In genomic region chr14:68327231-68327630, GRCh38 we compare ENCODE assay signal across 18 cellular contexts.
"Had no signal": no experiment of that assay in that cellular context is flagged by ENCODE, and none has a peak within 500 bp of the region (broad histone marks: within the 10 kb centered on the region; RNA-seq: fewer than 3 reads in every experiment).

No MANE protein-coding gene starts in this region.

- H3K27me3 ChIP-seq: tibial artery had no signal

- H3K4me3 Mint-ChIP-seq: activated CD4-positive, alpha-beta memory T cell treated with anti-CD3 and anti-CD28 coated beads for 36 hours; activated CD4-positive, alpha-beta T cell treated with anti-CD3 and anti-CD28 coated beads for 36 hours; activated naive CD4-positive, alpha-beta T cell treated with anti-CD3 and anti-CD28 coated beads, Interleukin-2, amount 10 ng/mL, durations not matched to agents 7 days and 5 days; activated T-cell treated with anti-CD3 and anti-CD28 coated beads, Interleukin-2, amount 50 U/mL, for 72 hours; natural killer cell; stimulated activated naive CD8-positive, alpha-beta T cell treated with anti-CD3 and anti-CD28 coated beads, Interleukin-15, amount 100 ng/mL, for 72 hours; WTC11 had no signal

- H3K9me3 Mint-ChIP-seq: activated naive CD4-positive, alpha-beta T cell treated with anti-CD3 and anti-CD28 coated beads, Interleukin-2, amount 10 ng/mL, durations not matched to agents 7 days and 5 days; activated T-cell treated with anti-CD3 and anti-CD28 coated beads, Interleukin-2, amount 50 U/mL, for 72 hours; natural killer cell; stimulated activated naive CD8-positive, alpha-beta T cell treated with anti-CD3 and anti-CD28 coated beads, Interleukin-15, amount 100 ng/mL, for 72 hours; WTC11 had no signal

- H3K9me3 ChIP-seq: lower lobe of right lung, tibial artery had no signal

- DNase-seq: activated CD4-positive, alpha-beta memory T cell treated with anti-CD3 and anti-CD28 coated beads for 36 hours; activated CD4-positive, alpha-beta T cell treated with anti-CD3 and anti-CD28 coated beads for 36 hours; activated effector memory CD4-positive, alpha-beta T cell treated with Interleukin-2 at 50 U/mL for 16 hours; activated naive CD4-positive, alpha-beta T cell treated with anti-CD3 and anti-CD28 coated beads, Interleukin-2, amount 10 ng/mL, durations not matched to agents 7 days and 5 days; activated T-cell treated with anti-CD3 and anti-CD28 coated beads, Interleukin-2, amount 50 U/mL, for 72 hours; amygdala; cerebellar nuclear complex; cortex of kidney; kidney; lower lobe of right lung; natural killer cell; retina; stimulated activated CD4-positive, alpha-beta T cell treated with anti-CD3 and anti-CD28 coated beads, Interleukin-4, amount 100 ng/mL, for 4 hours; stimulated activated naive CD8-positive, alpha-beta T cell treated with anti-CD3 and anti-CD28 coated beads, Interleukin-15, amount 100 ng/mL, for 72 hours; T-helper 9 cell; tibial artery had no signal

- ATAC-seq: activated CD4-positive, alpha-beta T cell treated with anti-CD3 and anti-CD28 coated beads for 36 hours; activated T-cell treated with anti-CD3 and anti-CD28 coated beads, Interleukin-2, amount 50 U/mL, for 72 hours; lower lobe of right lung; natural killer cell; stimulated activated naive CD8-positive, alpha-beta T cell treated with anti-CD3 and anti-CD28 coated beads, Interleukin-15, amount 100 ng/mL, for 72 hours; WTC11 had no signal

- H3K27ac ChIP-seq: lower lobe of right lung, tibial artery had no signal

- H3K36me3 ChIP-seq: lower lobe of right lung, tibial artery had no signal

- H3K4me3 ChIP-seq: lower lobe of right lung, tibial artery had no signal

- H3K36me3 Mint-ChIP-seq: activated CD4-positive, alpha-beta memory T cell treated with anti-CD3 and anti-CD28 coated beads for 36 hours; activated naive CD4-positive, alpha-beta T cell treated with anti-CD3 and anti-CD28 coated beads, Interleukin-2, amount 10 ng/mL, durations not matched to agents 7 days and 5 days; natural killer cell; WTC11 had no signal

- H3K27me3 Mint-ChIP-seq: activated CD4-positive, alpha-beta memory T cell treated with anti-CD3 and anti-CD28 coated beads for 36 hours; activated CD4-positive, alpha-beta T cell treated with anti-CD3 and anti-CD28 coated beads for 36 hours; activated naive CD4-positive, alpha-beta T cell treated with anti-CD3 and anti-CD28 coated beads, Interleukin-2, amount 10 ng/mL, durations not matched to agents 7 days and 5 days; progenitor cell of endocrine pancreas; stimulated activated naive CD8-positive, alpha-beta T cell treated with anti-CD3 and anti-CD28 coated beads, Interleukin-15, amount 100 ng/mL, for 72 hours had no signal

- H3K4me1 Mint-ChIP-seq: activated CD4-positive, alpha-beta T cell treated with anti-CD3 and anti-CD28 coated beads for 36 hours; activated naive CD4-positive, alpha-beta T cell treated with anti-CD3 and anti-CD28 coated beads, Interleukin-2, amount 10 ng/mL, durations not matched to agents 7 days and 5 days; stimulated activated naive CD8-positive, alpha-beta T cell treated with anti-CD3 and anti-CD28 coated beads, Interleukin-15, amount 100 ng/mL, for 72 hours had no signal

- H3K27ac Mint-ChIP-seq: activated CD4-positive, alpha-beta memory T cell treated with anti-CD3 and anti-CD28 coated beads for 36 hours; activated CD4-positive, alpha-beta T cell treated with anti-CD3 and anti-CD28 coated beads for 36 hours; activated naive CD4-positive, alpha-beta T cell treated with anti-CD3 and anti-CD28 coated beads, Interleukin-2, amount 10 ng/mL, durations not matched to agents 7 days and 5 days; activated T-cell treated with anti-CD3 and anti-CD28 coated beads, Interleukin-2, amount 50 U/mL, for 72 hours; natural killer cell; stimulated activated naive CD8-positive, alpha-beta T cell treated with anti-CD3 and anti-CD28 coated beads, Interleukin-15, amount 100 ng/mL, for 72 hours; WTC11 had no signal

- H3K4me1 ChIP-seq: lower lobe of right lung had no signal
